In the genomic region with DNA sequence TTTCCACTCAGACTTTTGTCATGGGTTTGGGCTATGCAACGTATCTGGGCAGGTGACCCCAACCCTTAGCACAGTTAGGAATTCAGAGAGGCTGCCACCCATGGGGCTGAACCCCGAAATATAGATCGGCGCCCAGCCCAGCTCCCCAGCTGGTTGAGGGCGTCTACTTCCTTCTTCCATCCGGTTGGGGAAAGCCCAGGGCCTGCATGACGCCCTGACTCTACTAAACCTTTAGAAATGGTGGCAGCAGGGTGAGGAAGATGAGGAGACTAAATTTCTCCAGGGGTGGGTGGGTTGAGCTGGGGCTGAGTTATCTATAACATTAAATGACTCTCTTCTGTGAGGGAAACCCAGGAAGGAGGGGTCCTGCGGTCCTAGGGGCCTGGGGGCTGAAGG, we compare ENCODE assay signal across 26 cellular contexts. TPM values are rescaled to one million over a fixed set of nuclear protein-coding genes. Genes with fewer than 3 reads are reported as not detected.
DNase-seq lines count a peak whose midpoint lies in the region; ATAC-seq, FAIRE-seq and TF ChIP-seq lines count a peak whose summit lies in the region.
"Had no signal": no experiment of that assay in that cellular context is flagged by ENCODE, and none has a peak within 500 bp of the region (broad histone marks: within the 10 kb centered on the region; RNA-seq: fewer than 3 reads in every experiment).

No MANE protein-coding gene starts in this region.

- peaks cover 3% of the 10 kb centered on the region for H3K36me3 Mint-ChIP-seq in activated naive CD4-positive, alpha-beta T cell treated with anti-CD3 and anti-CD28 coated beads, Interleukin-2, amount 10 ng/mL, durations not matched to agents 7 days and 5 days
- peaks cover 2% of the 10 kb centered on the region for H3K36me3 Mint-ChIP-seq in activated naive CD4-positive, alpha-beta T cell treated with anti-CD3 and anti-CD28 coated beads for 36 hours (ENCODE audit: low read depth)
- no peaks in the 10 kb centered on the region for H3K36me3 Mint-ChIP-seq in memory B cell
- peaks cover 12% of the 10 kb centered on the region for H3K36me3 Mint-ChIP-seq in activated CD8-positive, alpha-beta T cell treated with anti-CD3 and anti-CD28 coated beads, Interleukin-2, amount 10 ng/mL, durations not matched to agents 7 days and 5 days (ENCODE audit: low read depth)

- no peaks in the 10 kb centered on the region for H3K36me3 ChIP-seq in GM12878 (ENCODE audit: control insufficient read depth in 2 of 2, insufficient read depth in 2 of 2, low read length in 1 of 2)
- no peaks in the 10 kb centered on the region for H3K36me3 ChIP-seq in tibial nerve
- H3K36me3 ChIP-seq: BLaER1, heart right ventricle, neutrophil had no signal

- intact Hi-C loops in activated naive CD4-positive, alpha-beta T cell treated with anti-CD3 and anti-CD28 coated beads for 36 hours (cut with micrococcal nuclease), result loop anchor here (2.0 to 10.0 kb wide), 3 partner anchors 56 to 1776 kb away; no protein-coding TSS in a partner anchor
- intact Hi-C loops in GM12878 (cut with micrococcal nuclease; ENCODE audit: unreplicated experiment), result loop anchor here (5.0 to 10.0 kb wide), 3 partner anchors 224 to 786 kb away; no protein-coding TSS in a partner anchor
- intact Hi-C loops in head of caudate nucleus (cut with DNase I), result loop anchor here (10.0 kb wide), 2 partner anchors 876 to 1396 kb away; no protein-coding TSS in a partner anchor

- no TSS peak for BruUV-seq in GM12878 (replicated peaks; lab: Mats Ljungman, UMichigan)

- FAIRE-seq in GM12878 (lab: Jason Lieb, UNC), result no peak
- FAIRE-seq: A549, bronchial epithelial cell, K562 had no signal

- H3K9ac ChIP-seq in GM12878 (ENCODE audit: control insufficient read depth, insufficient read depth, low read length), result no peak overlapping the region
- H3K9ac ChIP-seq: BLaER1 had no signal

- ATAC-seq in GM12878 (0 out of 3 replicates have a peak, but pooled peaks have one; percentile 3), memory B cell (ENCODE audit: low read depth) (peak; percentile 32)
- ATAC-seq in activated CD8-positive, alpha-beta T cell treated with anti-CD3 and anti-CD28 coated beads, Interleukin-2, amount 10 ng/mL, durations not matched to agents 7 days and 5 days, result no peak
- ATAC-seq: A549; activated naive CD8-positive, alpha-beta T cell treated with anti-CD3 and anti-CD28 coated beads, Interleukin-2, amount 50 U/mL, for 24 hours; heart right ventricle; K562; mucosa of descending colon had no signal

- POLR2A ChIA-PET in GM12878 (lab: Charles Lee), result interaction anchor here (1.2 to 1.7 kb wide), 3 partner anchors 9 to 302 kb away, joined by 3 to 4 read pairs (median 4); no protein-coding TSS in a partner anchor
- POLR2A ChIA-PET in activated CD8-positive, alpha-beta T cell treated with anti-CD3 and anti-CD28 coated beads, Interleukin-2, amount 10 ng/mL, durations not matched to agents 7 days and 5 days (lab: Charles Lee), result no interaction called here

- H4K20me1 ChIP-seq in GM12878 (ENCODE audit: control insufficient read depth, insufficient read depth), result no peaks in the 10 kb centered on the region

- H3K9me3 Mint-ChIP-seq in activated naive CD4-positive, alpha-beta T cell treated with anti-CD3 and anti-CD28 coated beads, Interleukin-2, amount 10 ng/mL, durations not matched to agents 7 days and 5 days, result peaks cover 5% of the 10 kb centered on the region
- no peaks in the 10 kb centered on the region for H3K9me3 Mint-ChIP-seq in activated naive CD4-positive, alpha-beta T cell treated with anti-CD3 and anti-CD28 coated beads for 36 hours
- peaks cover 2% of the 10 kb centered on the region for H3K9me3 Mint-ChIP-seq in memory B cell
- H3K9me3 Mint-ChIP-seq in activated CD8-positive, alpha-beta T cell treated with anti-CD3 and anti-CD28 coated beads, Interleukin-2, amount 10 ng/mL, durations not matched to agents 7 days and 5 days (ENCODE audit: insufficient read depth), result no peaks in the 10 kb centered on the region
- H3K9me3 Mint-ChIP-seq: activated naive CD8-positive, alpha-beta T cell treated with anti-CD3 and anti-CD28 coated beads, Interleukin-2, amount 50 U/mL, for 24 hours had no signal

- SMC1A ChIA-PET in GM12878 (lab: Charles Lee; ENCODE audit: uncharacterized antibody, unreplicated experiment), result interaction anchor here (1.0 to 4.6 kb wide), 13 partner anchors 9 to 887 kb away, joined by 3 to 20 read pairs (median 5); no protein-coding TSS in a partner anchor

- H3K27me3 ChIP-seq in GM12878 (replicated peaks in 1 of 2; ENCODE audit: control insufficient read depth in 2 of 2, insufficient read depth in 2 of 2, low read length in 1 of 2), result peaks cover 2 to 16% of the 10 kb centered on the region in 2 experiments
- H3K27me3 ChIP-seq in tibial nerve, result peaks cover 0 to 4% of the 10 kb centered on the region in 2 donors

- peak overlapping the region; percentile 45 for H3K27ac Mint-ChIP-seq in activated naive CD4-positive, alpha-beta T cell treated with anti-CD3 and anti-CD28 coated beads, Interleukin-2, amount 10 ng/mL, durations not matched to agents 7 days and 5 days
- H3K27ac Mint-ChIP-seq in activated naive CD4-positive, alpha-beta T cell treated with anti-CD3 and anti-CD28 coated beads for 36 hours, result no peak overlapping the region
- no peak overlapping the region for H3K27ac Mint-ChIP-seq in memory B cell
- H3K27ac Mint-ChIP-seq in activated CD8-positive, alpha-beta T cell treated with anti-CD3 and anti-CD28 coated beads, Interleukin-2, amount 10 ng/mL, durations not matched to agents 7 days and 5 days, result no peak overlapping the region
- H3K27ac Mint-ChIP-seq: activated naive CD8-positive, alpha-beta T cell treated with anti-CD3 and anti-CD28 coated beads, Interleukin-2, amount 50 U/mL, for 24 hours; immature natural killer cell had no signal

- H3K4me3 Mint-ChIP-seq in activated naive CD4-positive, alpha-beta T cell treated with anti-CD3 and anti-CD28 coated beads, Interleukin-2, amount 10 ng/mL, durations not matched to agents 7 days and 5 days, result no peak overlapping the region
- H3K4me3 Mint-ChIP-seq in activated naive CD4-positive, alpha-beta T cell treated with anti-CD3 and anti-CD28 coated beads for 36 hours, result no peak overlapping the region
- no peak overlapping the region for H3K4me3 Mint-ChIP-seq in memory B cell
- no peak overlapping the region for H3K4me3 Mint-ChIP-seq in activated CD8-positive, alpha-beta T cell treated with anti-CD3 and anti-CD28 coated beads, Interleukin-2, amount 10 ng/mL, durations not matched to agents 7 days and 5 days

- peaks cover 6% of the 10 kb centered on the region; the same call in 1 of the 2 replicates for H3K4me1 ChIP-seq in GM12878 (ENCODE audit: control insufficient read depth, insufficient read depth, low read length)
- H3K4me1 ChIP-seq in tibial nerve, result peaks cover 0 to 60% (median 24%) of the 10 kb centered on the region in 4 donors

- no peak for TF ChIP-seq POLR2A in GM12878 (IDR thresholded peaks at IDR 0.05; ENCODE audit: low read depth, low read length)
- no peak for TF ChIP-seq POLR2A in tibial nerve (IDR thresholded peaks at IDR 0.05)

- H2AFZ ChIP-seq in GM12878 (ENCODE audit: control insufficient read depth, low read depth, low read length), result no peak overlapping the region

- no peaks in the 10 kb centered on the region for H3K27me3 Mint-ChIP-seq in activated naive CD4-positive, alpha-beta T cell treated with anti-CD3 and anti-CD28 coated beads, Interleukin-2, amount 10 ng/mL, durations not matched to agents 7 days and 5 days
- H3K27me3 Mint-ChIP-seq in activated naive CD4-positive, alpha-beta T cell treated with anti-CD3 and anti-CD28 coated beads for 36 hours (ENCODE audit: low read depth), result peaks cover 66% of the 10 kb centered on the region
- H3K27me3 Mint-ChIP-seq in memory B cell, result peaks cover 18% of the 10 kb centered on the region
- peaks cover 60% of the 10 kb centered on the region for H3K27me3 Mint-ChIP-seq in activated CD8-positive, alpha-beta T cell treated with anti-CD3 and anti-CD28 coated beads, Interleukin-2, amount 10 ng/mL, durations not matched to agents 7 days and 5 days (ENCODE audit: low read depth)

- H3K4me1 Mint-ChIP-seq in activated naive CD4-positive, alpha-beta T cell treated with anti-CD3 and anti-CD28 coated beads, Interleukin-2, amount 10 ng/mL, durations not matched to agents 7 days and 5 days, result peaks cover 23% of the 10 kb centered on the region
- peaks cover 27% of the 10 kb centered on the region for H3K4me1 Mint-ChIP-seq in activated naive CD4-positive, alpha-beta T cell treated with anti-CD3 and anti-CD28 coated beads for 36 hours (ENCODE audit: low read depth)
- peaks cover 9% of the 10 kb centered on the region for H3K4me1 Mint-ChIP-seq in memory B cell
- peaks cover 23% of the 10 kb centered on the region for H3K4me1 Mint-ChIP-seq in activated CD8-positive, alpha-beta T cell treated with anti-CD3 and anti-CD28 coated beads, Interleukin-2, amount 10 ng/mL, durations not matched to agents 7 days and 5 days (ENCODE audit: low read depth)

- no peak overlapping the region for H3K4me2 ChIP-seq in GM12878 (ENCODE audit: control insufficient read depth, insufficient read depth)
- H3K4me2 ChIP-seq: A549, BLaER1 had no signal

- TF ChIP-seq RAD21 in GM12878 (IDR thresholded peaks at IDR 0.05; ENCODE audit: insufficient read depth, low read depth, low read length), result no peak

- CTCF ChIA-PET in activated naive CD4-positive, alpha-beta T cell treated with anti-CD3 and anti-CD28 coated beads, Interleukin-2, amount 10 ng/mL, durations not matched to agents 7 days and 5 days (lab: Charles Lee), result interaction anchor here (1.4 kb wide), 1 partner anchor 32 kb away, joined by 3 read pairs; no protein-coding TSS in a partner anchor
- CTCF ChIA-PET in activated naive CD4-positive, alpha-beta T cell treated with anti-CD3 and anti-CD28 coated beads for 36 hours (lab: Charles Lee), result interaction anchor here (0.6 to 1.4 kb wide), 2 partner anchors 17 to 539 kb away, joined by 3 read pairs; no protein-coding TSS in a partner anchor
- CTCF ChIA-PET in GM12878 (lab: Yijun Ruan, JAX), result interaction anchor here (1.0 to 7.5 kb wide), 10 partner anchors 10 to 887 kb away, joined by 3 to 76 read pairs (median 8); partner anchors contain the start of gene NR2F2
- CTCF ChIA-PET in activated CD8-positive, alpha-beta T cell treated with anti-CD3 and anti-CD28 coated beads, Interleukin-2, amount 10 ng/mL, durations not matched to agents 7 days and 5 days (lab: Charles Lee), result interaction anchor here (3.2 kb wide), 1 partner anchor 9 kb away, joined by 10 read pairs; no protein-coding TSS in a partner anchor

- RAD21 ChIA-PET in GM12878 (lab: Charles Lee; ENCODE audit: unreplicated experiment), result interaction anchor here (1.1 to 11.4 kb wide), 8 partner anchors 12 to 887 kb away, joined by 3 to 124 read pairs (median 9); partner anchors contain the start of gene NR2F2

- no peak overlapping the region for H3K27ac ChIP-seq in GM12878 (ENCODE audit: control insufficient read depth, insufficient read depth)
- H3K27ac ChIP-seq in tibial nerve, result peak overlapping the region; percentile 95 to 100 (median 98)
- H3K27ac ChIP-seq: A549, BLaER1, neutrophil had no signal

- TF ChIP-seq EP300 in GM12878 (IDR thresholded peaks at IDR 0.05; ENCODE audit: borderline replicate concordance in 1 of 2, control insufficient read depth in 1 of 2, low read depth in 2 of 2, low read length in 2 of 2), result no peak
- no peak for TF ChIP-seq EP300 in tibial nerve (IDR thresholded peaks at IDR 0.05)

- H3K9me3 ChIP-seq in GM12878 (replicated peaks; ENCODE audit: control insufficient read depth, insufficient read depth, low read length) (no peaks in the 10 kb centered on the region; the same call in 2 of the 3 replicates), tibial nerve (no peaks in the 10 kb centered on the region)
- H3K9me3 ChIP-seq: A549, BLaER1, heart right ventricle, mucosa of descending colon, neutrophil had no signal

- DNase-seq in activated naive CD4-positive, alpha-beta T cell treated with anti-CD3 and anti-CD28 coated beads, Interleukin-2, amount 10 ng/mL, durations not matched to agents 7 days and 5 days, result no peak
- DNase-seq in activated naive CD4-positive, alpha-beta T cell treated with anti-CD3 and anti-CD28 coated beads for 36 hours, result no peak
- DNase-seq in GM12878 (ENCODE audit: low read depth, low spot score), result no peak
- DNase-seq in memory B cell (ENCODE audit: low spot score in 2 of 2), result no peak
- no peak for DNase-seq in tibial nerve (ENCODE audit: low spot score in 2 of 2)
- no peak for DNase-seq in head of caudate nucleus
- DNase-seq in activated CD8-positive, alpha-beta T cell treated with anti-CD3 and anti-CD28 coated beads, Interleukin-2, amount 10 ng/mL, durations not matched to agents 7 days and 5 days, result no peak
- no peak for DNase-seq in GM19240 (ENCODE audit: insufficient read length, low spot score)
- DNase-seq: activated CD4-positive, CD25-positive, alpha-beta regulatory T cell treated with anti-CD3 and anti-CD28 coated beads, Interleukin-2, amount 50 U/mL, for 72 hours; activated naive CD8-positive, alpha-beta T cell treated with anti-CD3 and anti-CD28 coated beads, Interleukin-2, amount 50 U/mL, for 24 hours; dorsolateral prefrontal cortex; erythroblast; GOT3; heart right ventricle; immature natural killer cell; MM.1S; mucosa of descending colon; NCI-H146; NCI-H69; stimulated activated CD4-positive, alpha-beta T cell treated with anti-CD3 and anti-CD28 coated beads, Interleukin-4, amount 100 ng/mL, for 4 hours; SW 1271 had no signal

- no peaks in the 10 kb centered on the region for H3K79me2 ChIP-seq in GM12878 (ENCODE audit: control insufficient read depth, insufficient read depth, low read length)

- TF ChIP-seq CTCF in GM12878 (IDR thresholded peaks at IDR 0.05 in 2 of 3, conservative IDR thresholded peaks at IDR 0.05 in 1 of 3; ENCODE audit: control insufficient read depth in 2 of 3, extremely low read depth in 1 of 3, insufficient read depth in 1 of 3, low read depth in 3 of 3, low read length in 3 of 3) (no peak), tibial nerve (IDR thresholded peaks at IDR 0.05) (no peak)

- 0% methylated on average over 7 of the region's 8 CpGs for WGBS in GM12878 (ENCODE audit: insufficient coverage, insufficient replicate concordance, low lambda C conversion rate, missing lambda C conversion rate)
- 24 to 31% methylated on average over 8 of the region's 8 CpGs for WGBS in tibial nerve, 2 donors

- no peak overlapping the region for H3K4me3 ChIP-seq in GM12878
- peak overlapping the region; percentile 42 to 75 (median 51) for H3K4me3 ChIP-seq in tibial nerve
- H3K4me3 ChIP-seq: A549, BLaER1, K562, mucosa of descending colon had no signal

- in situ Hi-C loops in GM12878 (cut with MboI), result loop anchor here (10.0 kb wide), 1 partner anchor 876 kb away; no protein-coding TSS in a partner anchor

RNA-seq across cellular contexts. Expression of gene NR2F2, which starts 28.3 kb away (rescaled TPM):
- total RNA-seq in activated naive CD4-positive, alpha-beta T cell treated with anti-CD3 and anti-CD28 coated beads for 36 hours, result not detected
- 21.4 and 23.4 TPM in 2 replicates for total RNA-seq in GM12878 (2013; cell fraction: nucleolus; rRNA removed)
- total RNA-seq in GM12878 (2014; rRNA removed), result 0.82 and 1.1 TPM in 2 replicates
- 1.7 and 1.9 TPM in 2 replicates for total RNA-seq in GM12878 (2014; rRNA removed; fragmentation: Illumina TruSeq; extraction: Trizol)
- total RNA-seq in GM12878 (2021), result 9.4 and 10.1 TPM in 2 replicates
- polyA plus RNA-seq in GM12878 (2011; ENCODE audit: low read depth), result 0.34 TPM
- polyA plus RNA-seq in GM12878 (2011; rRNA removed), result 8.7 and 10.0 TPM in 2 replicates
- 13.9 and 14.3 TPM in 2 replicates for polyA plus RNA-seq in GM12878 (2011; cell fraction: cytosol; rRNA removed)
- 14.0 and 17.0 TPM in 2 replicates for polyA plus RNA-seq in GM12878 (2011; cell fraction: nucleus; rRNA removed)
- 2.4 and 2.6 TPM in 2 replicates for polyA plus RNA-seq in GM12878 (2012)
- 6.9 TPM in 2 replicates for polyA plus RNA-seq in GM12878 (2014; fragmentation: Illumina TruSeq; extraction: Trizol)
- polyA plus RNA-seq in GM12878 (2014; fragmentation: Nextera tagmentation; extraction: Ambion mirVana), result 1 to 10 TPM; 2.3 to 3.2 TPM
- polyA plus RNA-seq in GM12878 (2014; rRNA removed), result 3.7 and 6.6 TPM in 2 replicates
- 1 to 10 TPM; 1.8 to 3.1 TPM for polyA plus RNA-seq in GM12878 (2016; fragmentation: Nextera tagmentation; extraction: Ambion mirVana)
- 7.2 and 11.2 TPM in 2 replicates for polyA minus RNA-seq in GM12878 (2011; rRNA and poly(A)+ RNA removed)
- 12.4 and 19.1 TPM in 2 replicates for polyA minus RNA-seq in GM12878 (2011; cell fraction: cytosol; rRNA and poly(A)+ RNA removed)
- 9.9 and 15.4 TPM in 2 replicates for polyA minus RNA-seq in GM12878 (2011; cell fraction: nucleus; rRNA and poly(A)+ RNA removed)
- total RNA-seq in tibial nerve, result 100 to 1,000 TPM in 3 of 4 donors, 10 to 100 TPM in 1; 70.8 to 129 (median 124) TPM
- total RNA-seq in activated CD8-positive, alpha-beta T cell treated with anti-CD3 and anti-CD28 coated beads, Interleukin-2, amount 10 ng/mL, durations not matched to agents 7 days and 5 days, result not detected
- polyA plus RNA-seq: immature natural killer cell had no signal
